Comparison of ENCODE assay signal across 23 cellular contexts in genomic region chr9:16664211-16664610, GRCh38.
"Had no signal": no experiment of that assay in that cellular context is flagged by ENCODE, and none has a peak within 500 bp of the region (broad histone marks: within the 10 kb centered on the region; RNA-seq: fewer than 3 reads in every experiment).

No MANE protein-coding gene starts in this region.

- H3K9me3 ChIP-seq: body of pancreas, suprapubic skin had no signal

- H3K9me3 Mint-ChIP-seq: dendritic cell treated with granulocyte-macrophage colony-stimulating factor and Interleukin-4, amounts not matched to agents 40 ng/mL and 50 ng/mL, for 4 days; natural killer cell treated with Interleukin-12 subunit alpha and Interleukin-12 subunit beta and Interleukin-15 and Interleukin-18, amount 100 ng/mL, for 72 hours had no signal

- ATAC-seq: activated T-helper 17 cell treated with anti-CD3 and anti-CD28 coated beads, Interleukin-2, amount 50 U/mL, for 72 hours; body of pancreas; effector memory CD8-positive, alpha-beta T cell; natural killer cell treated with Interleukin-12 subunit alpha and Interleukin-12 subunit beta and Interleukin-15 and Interleukin-18, amount 100 ng/mL, for 72 hours; right cardiac atrium; stimulated activated naive CD8-positive, alpha-beta T cell treated with anti-CD3 and anti-CD28 coated beads, Interleukin-15, Interleukin-2, amounts not matched to agents 100 U/mL and 50 U/mL, for 24 hours had no signal

- H3K4me1 ChIP-seq: body of pancreas, suprapubic skin had no signal

- H3K27me3 ChIP-seq: body of pancreas, suprapubic skin had no signal

- H3K27me3 Mint-ChIP-seq: activated T-helper 17 cell treated with anti-CD3 and anti-CD28 coated beads, Interleukin-2, amount 50 U/mL, for 72 hours; central memory CD8-positive, alpha-beta T cell; effector memory CD8-positive, alpha-beta T cell; natural killer cell treated with Interleukin-12 subunit alpha and Interleukin-12 subunit beta and Interleukin-15 and Interleukin-18, amount 100 ng/mL, for 72 hours had no signal

- H3K36me3 ChIP-seq: suprapubic skin had no signal

- H3K4me3 ChIP-seq: body of pancreas, SK-N-MC, suprapubic skin had no signal

- H3K4me3 Mint-ChIP-seq: activated naive CD4-positive, alpha-beta T cell treated with anti-CD3 and anti-CD28 coated beads for 36 hours; activated T-helper 17 cell treated with anti-CD3 and anti-CD28 coated beads, Interleukin-2, amount 50 U/mL, for 72 hours; central memory CD8-positive, alpha-beta T cell; dendritic cell treated with granulocyte-macrophage colony-stimulating factor and Interleukin-4, amounts not matched to agents 40 ng/mL and 50 ng/mL, for 4 days; effector memory CD8-positive, alpha-beta T cell; natural killer cell treated with Interleukin-12 subunit alpha and Interleukin-12 subunit beta and Interleukin-15 and Interleukin-18, amount 100 ng/mL, for 72 hours had no signal

- H3K27ac ChIP-seq: body of pancreas, SK-N-MC, suprapubic skin had no signal

- DNase-seq: activated CD4-positive, alpha-beta T cell treated with anti-CD3 and anti-CD28 coated beads, Interleukin-2, amount 50 U/mL, for 48 hours; activated CD4-positive, CD25-positive, alpha-beta regulatory T cell treated with anti-CD3 and anti-CD28 coated beads, Interleukin-2, amount 50 U/mL, for 72 hours; activated naive CD4-positive, alpha-beta T cell treated with anti-CD3 and anti-CD28 coated beads for 36 hours; body of pancreas; effector memory CD8-positive, alpha-beta T cell; hippocampal formation; kidney; mesendoderm; occipital lobe; right cardiac atrium; small intestine; stimulated activated CD4-positive, alpha-beta T cell treated with anti-CD3 and anti-CD28 coated beads, Interleukin-4, amount 100 ng/mL, for 24 hours; stimulated activated CD8-positive, alpha-beta memory T cell treated with anti-CD3 and anti-CD28 coated beads, Interleukin-4, amount 100 ng/mL, for 48 hours; stimulated activated naive CD8-positive, alpha-beta T cell treated with anti-CD3 and anti-CD28 coated beads, Interleukin-15, Interleukin-2, amounts not matched to agents 100 U/mL and 50 U/mL, for 24 hours; T-helper 1 cell; T1000; trophoblast cell had no signal

- H3K36me3 Mint-ChIP-seq: natural killer cell treated with Interleukin-12 subunit alpha and Interleukin-12 subunit beta and Interleukin-15 and Interleukin-18, amount 100 ng/mL, for 72 hours had no signal

- H3K4me1 Mint-ChIP-seq: activated T-helper 17 cell treated with anti-CD3 and anti-CD28 coated beads, Interleukin-2, amount 50 U/mL, for 72 hours; central memory CD8-positive, alpha-beta T cell had no signal

- H3K27ac Mint-ChIP-seq: activated naive CD4-positive, alpha-beta T cell treated with anti-CD3 and anti-CD28 coated beads for 36 hours; activated T-helper 17 cell treated with anti-CD3 and anti-CD28 coated beads, Interleukin-2, amount 50 U/mL, for 72 hours; dendritic cell treated with granulocyte-macrophage colony-stimulating factor and Interleukin-4, amounts not matched to agents 40 ng/mL and 50 ng/mL, for 4 days; effector memory CD8-positive, alpha-beta T cell; natural killer cell treated with Interleukin-12 subunit alpha and Interleukin-12 subunit beta and Interleukin-15 and Interleukin-18, amount 100 ng/mL, for 72 hours had no signal
